21 cellular contexts compared by ENCODE assay signal in genomic region chr7:98000356-98000755, GRCh38. TPM values are rescaled to one million over a fixed set of nuclear protein-coding genes. Genes with fewer than 3 reads are reported as not detected.
DNase-seq lines count a peak whose midpoint lies in the region; ATAC-seq, FAIRE-seq and TF ChIP-seq lines count a peak whose summit lies in the region.
"Had no signal": no experiment of that assay in that cellular context is flagged by ENCODE, and none has a peak within 500 bp of the region (broad histone marks: within the 10 kb centered on the region; RNA-seq: fewer than 3 reads in every experiment).

No MANE protein-coding gene starts in this region.

- no peak overlapping the region for H2BK120ac ChIP-seq in H9 (ENCODE audit: low read depth, low read length, poor library complexity, severe bottlenecking)

- H3K23ac ChIP-seq in H9 (ENCODE audit: insufficient read length, low read depth, low read length): no peak overlapping the region

- no peak overlapping the region for H2BK5ac ChIP-seq in H9 (ENCODE audit: insufficient read length, low read length)

- no peak overlapping the region for H4K5ac ChIP-seq in H9 (ENCODE audit: insufficient read length, low read depth, low read length)

- no peak overlapping the region for H2BK15ac ChIP-seq in H9 (ENCODE audit: low read depth, low read length)

- H2AFZ ChIP-seq in H9 (ENCODE audit: low read length): no peak overlapping the region
- H2AFZ ChIP-seq: GM23338 had no signal

- H3K4me1 Mint-ChIP-seq in H9: peaks cover 3 to 4% of the 10 kb centered on the region in 2 experiments; a peak in 2 of 4 replicates

- no peak overlapping the region for H3K56ac ChIP-seq in H9 (ENCODE audit: insufficient read length, low read depth, low read length)

- ATAC-seq in foreskin keratinocyte (peak; percentile 38), GM19452 (IDR thresholded peaks at IDR 0.05; ENCODE audit: unreplicated experiment) (no peak)
- ATAC-seq: GM23338, HCT116, HepG2 had no signal

- H3K4ac ChIP-seq in H9 (ENCODE audit: low read depth, low read length): no peak overlapping the region

- H3K79me2 ChIP-seq in H9 (ENCODE audit: insufficient read depth, low read length): no peaks in the 10 kb centered on the region

- no peaks in the 10 kb centered on the region for H3K23me2 ChIP-seq in H9 (ENCODE audit: insufficient read length, low read depth, low read length, poor library complexity, severe bottlenecking)

- no peak overlapping the region for H3T11ph ChIP-seq in H9 (ENCODE audit: low read length)

- no peak overlapping the region for H3K4me3 Mint-ChIP-seq in H9
- H3K4me3 Mint-ChIP-seq: CD4-positive, CD25-positive, alpha-beta regulatory T cell; GM23338; HFFc6; IgD-negative memory B cell had no signal

- H3K27ac ChIP-seq in H9 (ENCODE audit: insufficient read length, low read depth, low read length) (no peak overlapping the region), foreskin keratinocyte (no peak overlapping the region)

- H4K91ac ChIP-seq in H9 (ENCODE audit: insufficient read length, low read depth, low read length): no peak overlapping the region

- H2AK5ac ChIP-seq in H9 (ENCODE audit: insufficient read length, low read length): no peak overlapping the region

- no peak overlapping the region for H3K9ac ChIP-seq in H9 (ENCODE audit: extremely low read depth, insufficient read length, low read length)

- peak overlapping the region in 2 of 3 experiments; percentile 31 to 82; a peak in 2 of 7 replicates for H3K27ac Mint-ChIP-seq in H9
- H3K27ac Mint-ChIP-seq: CD4-positive, CD25-positive, alpha-beta regulatory T cell; GM23338; HFFc6; IgD-negative memory B cell had no signal

- H3K4me2 ChIP-seq in H9 (ENCODE audit: insufficient read depth, insufficient read length, low read length): no peak overlapping the region
- H3K4me2 ChIP-seq: GM23338 had no signal

- H3K4me1 ChIP-seq in H9 (ENCODE audit: insufficient read depth, low read length) (no peaks in the 10 kb centered on the region), foreskin keratinocyte (no peaks in the 10 kb centered on the region)
- H3K4me1 ChIP-seq: BE2C had no signal

- H4K20me1 ChIP-seq in H9 (ENCODE audit: control insufficient read depth, insufficient read depth, insufficient read length): no peaks in the 10 kb centered on the region

- peak; percentile 31 for DNase-seq in H9
- DNase-seq in RPMI8226: peak; percentile 85
- DNase-seq in foreskin keratinocyte: no peak
- no peak for DNase-seq in D721Med (ENCODE audit: insufficient read length, low spot score)
- no peak for DNase-seq in cerebellar nuclear complex (lab: John Stamatoyannopoulos, UW)
- DNase-seq: ACHN; BE2C; C1 segment of cervical spinal cord; CD4-positive, CD25-positive, alpha-beta regulatory T cell; DMS79 treated with DMSO at 0.1 percent for 48 hours; GF-D8; HFFc6; KG1 had no signal

- no peak overlapping the region for H4K8ac ChIP-seq in H9 (replicated peaks; ENCODE audit: insufficient read length, low read depth, low read length)

- no peaks in the 10 kb centered on the region; a peak in 1 of 7 replicates for H3K36me3 Mint-ChIP-seq in H9 (ENCODE audit: insufficient read depth in 1 of 3, low read depth in 3 of 3)
- H3K36me3 Mint-ChIP-seq: CD4-positive, CD25-positive, alpha-beta regulatory T cell; IgD-negative memory B cell had no signal

- H2BK20ac ChIP-seq in H9 (ENCODE audit: low read depth, low read length, poor library complexity, severe bottlenecking): no peak overlapping the region

- H3K18ac ChIP-seq in H9 (ENCODE audit: insufficient read length, low read depth, low read length): no peak overlapping the region

- H3K79me1 ChIP-seq in H9 (ENCODE audit: insufficient read depth, low read depth, low read length, poor library complexity, severe bottlenecking): no peaks in the 10 kb centered on the region

- no peaks in the 10 kb centered on the region for H3K9me3 ChIP-seq in H9 (ENCODE audit: control insufficient read depth, low read depth, low read length)
- H3K9me3 ChIP-seq: BE2C had no signal

- peaks cover 0 to 3% of the 10 kb centered on the region in 2 experiments; a peak in 1 of 5 replicates for H3K9me3 Mint-ChIP-seq in H9
- H3K9me3 Mint-ChIP-seq: GM23338, HFFc6 had no signal

- no CpG with 5 or more reads among the region's 13 CpGs for WGBS in H9 (ENCODE audit: extremely low coverage, insufficient read length, low lambda C conversion rate)

- TF ChIP-seq CTCF in H9 (conservative IDR thresholded peaks at IDR 0.05) (no peak), foreskin keratinocyte (conservative IDR thresholded peaks at IDR 0.05) (no peak), D721Med (IDR thresholded peaks at IDR 0.05; ENCODE audit: insufficient read depth, missing control alignments) (no peak)

- no peak for FAIRE-seq in D721Med (lab: Jason Lieb, UNC)
- FAIRE-seq: A204.1, GM12891, H54, HepG2 had no signal

- H3K27me3 ChIP-seq in H9 (ENCODE audit: insufficient read depth, low read length) (no peaks in the 10 kb centered on the region), foreskin keratinocyte (peaks cover 11% of the 10 kb centered on the region)
- H3K27me3 ChIP-seq: BE2C had no signal

- no peak overlapping the region for H3K14ac ChIP-seq in H9 (ENCODE audit: insufficient read depth, low read length)

- H2BK12ac ChIP-seq in H9 (ENCODE audit: insufficient read length, low read depth, low read length): no peak overlapping the region

- peaks cover 1% of the 10 kb centered on the region for H3K27me3 Mint-ChIP-seq in H9 (ENCODE audit: low read depth)

RNA-seq across cellular contexts. Expression of gene OCM2, which starts 10.4 kb away (rescaled TPM):
- total RNA-seq in H9 (2021) (not detected in 2 replicates), foreskin keratinocyte (not detected in 2 replicates)
- polyA plus RNA-seq in foreskin keratinocyte: not detected in 2 replicates
- total RNA-seq: CD4-positive, CD25-positive, alpha-beta regulatory T cell; GM23338; HepG2; HFFc6 had no signal
- polyA plus RNA-seq: CD4-positive, CD25-positive, alpha-beta regulatory T cell; GM23338; HepG2; IgD-negative memory B cell had no signal

Comparison
In these comparisons a context has a peak if more than half of its experiments do, and no peak if none do; other contexts are left out.
1. DNase-seq: peak in H9 (single experiment) and RPMI8226 (single experiment); none in foreskin keratinocyte (0 of 2), D721Med (single experiment) and cerebellar nuclear complex (0 of 2).